Comparison of ENCODE assay signal across 1 cellular context in the genomic region with DNA sequence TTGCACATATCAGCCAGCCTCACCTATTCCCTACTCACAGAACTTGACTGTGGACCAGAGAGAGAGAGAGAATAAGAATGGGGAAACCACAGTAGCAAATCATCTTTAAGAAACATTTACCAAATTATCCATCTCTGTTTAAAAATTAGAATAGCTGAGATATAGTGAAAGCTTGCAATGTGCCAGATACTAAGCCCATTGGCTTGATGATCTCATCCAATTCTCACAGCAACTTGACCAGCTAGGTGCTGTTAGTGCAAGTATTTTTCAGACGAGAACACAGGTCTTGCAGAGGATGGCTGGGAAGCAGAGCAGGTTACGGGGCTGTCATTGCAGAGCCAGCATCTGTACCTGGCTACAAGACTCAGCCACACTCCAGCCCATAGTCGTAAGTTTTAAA.
TF ChIP-seq lines count a peak whose summit lies in the region.

No MANE protein-coding gene starts in this region.

TF ChIP-seq in GM12878, 131 proteins besides CTCF, POLR2A, EP300 and RAD21:
- TF ChIP-seq, protein P1, sequence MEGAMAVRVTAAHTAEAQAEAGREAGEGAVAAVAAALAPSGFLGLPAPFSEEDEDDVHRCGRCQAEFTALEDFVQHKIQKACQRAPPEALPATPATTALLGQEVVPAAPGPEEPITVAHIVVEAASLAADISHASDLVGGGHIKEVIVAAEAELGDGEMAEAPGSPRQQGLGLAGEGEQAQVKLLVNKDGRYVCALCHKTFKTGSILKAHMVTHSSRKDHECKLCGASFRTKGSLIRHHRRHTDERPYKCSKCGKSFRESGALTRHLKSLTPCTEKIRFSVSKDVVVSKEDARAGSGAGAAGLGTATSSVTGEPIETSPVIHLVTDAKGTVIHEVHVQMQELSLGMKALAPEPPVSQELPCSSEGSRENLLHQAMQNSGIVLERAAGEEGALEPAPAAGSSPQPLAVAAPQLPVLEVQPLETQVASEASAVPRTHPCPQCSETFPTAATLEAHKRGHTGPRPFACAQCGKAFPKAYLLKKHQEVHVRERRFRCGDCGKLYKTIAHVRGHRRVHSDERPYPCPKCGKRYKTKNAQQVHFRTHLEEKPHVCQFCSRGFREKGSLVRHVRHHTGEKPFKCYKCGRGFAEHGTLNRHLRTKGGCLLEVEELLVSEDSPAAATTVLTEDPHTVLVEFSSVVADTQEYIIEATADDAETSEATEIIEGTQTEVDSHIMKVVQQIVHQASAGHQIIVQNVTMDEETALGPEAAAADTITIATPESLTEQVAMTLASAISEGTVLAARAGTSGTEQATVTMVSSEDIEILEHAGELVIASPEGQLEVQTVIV (IDR thresholded peaks at IDR 0.05; ENCODE audit: borderline replicate concordance, partially characterized antibody): no peak
